ENCODE assay signal across 8 cellular contexts in the genomic region with DNA sequence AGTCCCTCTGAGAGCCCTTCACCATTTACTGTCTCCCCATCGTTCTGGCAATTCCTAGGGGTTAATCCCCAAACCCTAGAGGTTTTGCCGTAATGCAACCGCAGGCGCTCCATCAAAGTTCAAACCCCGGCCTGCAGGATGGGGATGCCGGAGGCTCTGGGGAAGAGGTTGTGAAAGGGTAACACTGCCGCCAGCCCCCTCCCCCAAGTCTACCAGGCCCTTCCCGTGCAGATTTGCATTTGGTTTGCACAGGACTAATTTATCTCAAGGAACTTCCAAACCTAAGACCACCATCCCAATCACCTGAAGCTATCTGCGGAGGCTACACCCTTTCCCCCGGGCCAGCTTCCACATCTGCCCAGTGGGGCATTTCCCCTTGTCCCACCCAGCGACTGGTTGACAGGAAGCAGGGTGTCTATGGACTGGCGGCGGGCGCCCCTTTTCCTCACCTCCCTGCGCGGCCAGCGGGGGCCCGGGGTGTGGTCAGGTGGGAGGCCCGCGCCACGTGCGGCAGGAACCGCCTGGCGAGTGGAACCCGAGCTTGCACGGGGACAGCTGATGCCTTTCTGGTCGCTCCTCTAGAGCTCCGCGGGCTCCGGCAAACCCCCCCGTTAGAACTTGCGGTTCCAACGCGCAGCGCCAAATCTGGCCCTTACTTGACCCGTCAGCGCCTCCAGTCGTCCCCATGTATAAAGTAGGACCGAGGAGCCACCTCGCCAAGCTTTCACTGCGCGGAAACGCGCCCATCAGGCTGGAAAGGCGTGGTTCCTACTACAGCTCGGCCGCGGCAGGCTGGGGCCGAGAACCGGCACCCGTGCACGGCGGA. TPM values are rescaled to one million over a fixed set of nuclear protein-coding genes. Genes with fewer than 3 reads are reported as not detected.
DNase-seq lines count a peak whose midpoint lies in the region; ATAC-seq, FAIRE-seq and TF ChIP-seq lines count a peak whose summit lies in the region.

No MANE protein-coding gene starts in this region.

- intact Hi-C loops in left colon (cut with DNase I, micrococcal nuclease), result no loop called here

- H2AFZ ChIP-seq in astrocyte (ENCODE audit: low read depth, low read length), result peak overlapping the region; percentile 24

- peaks cover 12% of the 10 kb centered on the region for H3K36me3 Mint-ChIP-seq in astrocyte (ENCODE audit: low read depth, unreplicated experiment)

- TF ChIP-seq CTCF in AG04450 (IDR thresholded peaks at IDR 0.05; ENCODE audit: low read depth, low read length), result no peak
- no peak for TF ChIP-seq CTCF in astrocyte (IDR thresholded peaks at IDR 0.05; ENCODE audit: insufficient read depth, low read depth, low read length)

- no peaks in the 10 kb centered on the region for H3K79me2 ChIP-seq in astrocyte (ENCODE audit: insufficient read depth, low read length)

- H3K4me1 ChIP-seq in HAP-1, result no peaks in the 10 kb centered on the region; the same call in 1 of the 2 replicates
- H3K4me1 ChIP-seq in astrocyte (ENCODE audit: insufficient read depth, low read length), result peaks cover 10% of the 10 kb centered on the region

- FAIRE-seq in astrocyte (lab: Jason Lieb, UNC), result no peak

- H3K9me3 Mint-ChIP-seq in astrocyte (ENCODE audit: unreplicated experiment), result no peaks in the 10 kb centered on the region

- H3K27me3 Mint-ChIP-seq in astrocyte (ENCODE audit: low read depth, unreplicated experiment), result peaks cover 18% of the 10 kb centered on the region

- H3K36me3 ChIP-seq in HAP-1 (replicated peaks) (no peaks in the 10 kb centered on the region), astrocyte (ENCODE audit: insufficient read depth, low read length) (peaks cover 4% of the 10 kb centered on the region)

- no peak overlapping the region for H3K4me3 Mint-ChIP-seq in astrocyte (ENCODE audit: unreplicated experiment)

- H3K4me1 Mint-ChIP-seq in astrocyte (ENCODE audit: low read depth, unreplicated experiment), result no peaks in the 10 kb centered on the region

- H3K4me2 ChIP-seq in astrocyte (ENCODE audit: low read length), result peak overlapping the region; percentile 85

- no peak overlapping the region for H3K27ac Mint-ChIP-seq in astrocyte (ENCODE audit: unreplicated experiment)

- peak overlapping the region; percentile 12 for H3K9ac ChIP-seq in astrocyte (ENCODE audit: low read length)

- CTCF ChIA-PET in AG04450 (lab: Charles Lee), result interaction anchor here (1.1 kb wide), 1 partner anchor 30 kb away, joined by 5 read pairs; no protein-coding TSS in a partner anchor

- H3K27ac ChIP-seq in AG04450 (ENCODE audit: low read depth, low read length) (no peak overlapping the region), astrocyte (ENCODE audit: low read depth, low read length) (no peak overlapping the region)

- DNase-seq in AG04450 (ENCODE audit: low read depth, low spot score) (no peak), HAP-1 (ENCODE audit: low spot score in 2 of 2) (peak in 1 of 2 experiments; percentile 63), astrocyte (ENCODE audit: low read depth) (peak; percentile 18), left colon (peak in 1 of 2 donors; percentile 36), amygdala (lab: John Stamatoyannopoulos, UW) (no peak), NCI-H2107 treated with DMSO at 0.1 percent for 48 hours (lab: John Stamatoyannopoulos, UW; ENCODE audit: unreplicated experiment) (no peak), NCI-H187 (lab: John Stamatoyannopoulos, UW) (no peak)

- H3K4me3 ChIP-seq in AG04450 (ENCODE audit: low read depth, low read length), result peak overlapping the region; percentile 7; the same call in 1 of the 2 replicates
- peak overlapping the region; percentile 13 for H3K4me3 ChIP-seq in HAP-1
- H3K4me3 ChIP-seq in astrocyte (ENCODE audit: insufficient read depth, low read depth, low read length), result peak overlapping the region; percentile 29

- H4K20me1 ChIP-seq in astrocyte (ENCODE audit: insufficient read depth, low read length), result peaks cover 3% of the 10 kb centered on the region

- H3K27me3 ChIP-seq in AG04450 (ENCODE audit: control insufficient read depth, insufficient read depth, low read length) (peaks cover 32% of the 10 kb centered on the region), HAP-1 (ENCODE audit: low read depth) (no peaks in the 10 kb centered on the region; the same call in 1 of the 2 replicates), astrocyte (ENCODE audit: insufficient read depth, low read length) (peaks cover 6% of the 10 kb centered on the region)

- in situ Hi-C loops in HAP-1 (cut with MboI; ENCODE audit: low sequenced_read_pairs), result no loop called here

- no peaks in the 10 kb centered on the region; the same call in 1 of the 2 replicates for H3K9me3 ChIP-seq in AG04450 (ENCODE audit: control insufficient read depth, insufficient read depth, low read length)
- H3K9me3 ChIP-seq in HAP-1, result no peaks in the 10 kb centered on the region
- H3K9me3 ChIP-seq in astrocyte (ENCODE audit: insufficient read depth, low read depth, low read length), result no peaks in the 10 kb centered on the region

- POLR2A ChIA-PET in AG04450 (lab: Yijun Ruan, JAX), result interaction anchor here (0.5 to 1.1 kb wide), 2 partner anchors 9 to 52 kb away, joined by 3 to 12 read pairs; partner anchors contain the start of gene SLC4A11

- peak; percentile 65 for ATAC-seq in left colon
- no peak for ATAC-seq in GM21447 (IDR thresholded peaks at IDR 0.05; ENCODE audit: unreplicated experiment)

RNA-seq across cellular contexts. Expression of gene SLC4A11, which starts 9.4 kb away (rescaled TPM):
- 0.47 and 0.53 TPM in 2 replicates for polyA plus RNA-seq in AG04450 (2011; rRNA removed)
- polyA minus RNA-seq in AG04450 (2011; rRNA and poly(A)+ RNA removed), result 0.46 and 0.83 TPM in 2 replicates
- total RNA-seq in astrocyte (3.9 and 6.6 TPM in 2 replicates), left colon (under 1 TPM; 0.56 to 0.89 TPM)

RNA-seq across cellular contexts. Expression of gene ITPA, which starts 39.1 kb away (rescaled TPM):
- polyA plus RNA-seq in AG04450 (2011; rRNA removed), result 25.2 and 29.8 TPM in 2 replicates
- 8.0 and 12.4 TPM in 2 replicates for polyA minus RNA-seq in AG04450 (2011; rRNA and poly(A)+ RNA removed)
- total RNA-seq in astrocyte (55.5 and 55.6 TPM in 2 replicates), left colon (10 to 100 TPM; 44.8 to 46.3 TPM)

RNA-seq across cellular contexts. Expression of gene DDRGK1, which starts 43.9 kb away (rescaled TPM):
- polyA plus RNA-seq in AG04450 (2011; rRNA removed), result 22.8 and 24.7 TPM in 2 replicates
- 13.5 and 14.5 TPM in 2 replicates for polyA minus RNA-seq in AG04450 (2011; rRNA and poly(A)+ RNA removed)
- total RNA-seq in astrocyte, result 36.7 and 42.8 TPM in 2 replicates
- total RNA-seq in left colon, result 10 to 100 TPM; 50.4 to 70.3 TPM
